Comparison of ENCODE assay signal across 27 cellular contexts in genomic region chr17:37839196-37839978, GRCh38.
"Had no signal": no experiment of that assay in that cellular context is flagged by ENCODE, and none has a peak within 500 bp of the region (broad histone marks: within the 10 kb centered on the region; RNA-seq: fewer than 3 reads in every experiment).

No MANE protein-coding gene starts in this region.

- H3K27ac Mint-ChIP-seq: immature natural killer cell; naive thymus-derived CD8-positive, alpha-beta T cell; nephron; progenitor cell of endocrine pancreas; stimulated activated memory B cell treated with anti-CD40 and anti-IgM and Interleukin-4, amounts not matched to agents 10 μg/mL and 1 μg/mL and 100 μg/mL, for 72 hours; stimulated activated naive CD8-positive, alpha-beta T cell treated with anti-CD3 and anti-CD28 coated beads, Interleukin-15, amount 100 ng/mL, for 72 hours had no signal

- H3K4me1 ChIP-seq: vagina had no signal

- H3K9me3 ChIP-seq: left lung, neutrophil, ovary, right atrium auricular region, tibial nerve, upper lobe of left lung, vagina had no signal

- H3K27ac ChIP-seq: left lung, neutrophil, ovary, right atrium auricular region, skin epidermis, tibial nerve, upper lobe of left lung, vagina had no signal

- H3K4me3 ChIP-seq: left lung, lung, ovary, right atrium auricular region, skin epidermis, tibial nerve, upper lobe of left lung, vagina had no signal

- H3K36me3 Mint-ChIP-seq: immature natural killer cell; naive thymus-derived CD8-positive, alpha-beta T cell; stimulated activated memory B cell treated with anti-CD40 and anti-IgM and Interleukin-4, amounts not matched to agents 10 μg/mL and 1 μg/mL and 100 μg/mL, for 72 hours had no signal

- H3K4me3 Mint-ChIP-seq: immature natural killer cell; naive thymus-derived CD8-positive, alpha-beta T cell; nephron; neural crest cell; stimulated activated memory B cell treated with anti-CD40 and anti-IgM and Interleukin-4, amounts not matched to agents 10 μg/mL and 1 μg/mL and 100 μg/mL, for 72 hours; stimulated activated naive CD8-positive, alpha-beta T cell treated with anti-CD3 and anti-CD28 coated beads, Interleukin-15, amount 100 ng/mL, for 72 hours had no signal

- H3K9me3 Mint-ChIP-seq: immature natural killer cell; naive thymus-derived CD8-positive, alpha-beta T cell; nephron; neural crest cell; stimulated activated memory B cell treated with anti-CD40 and anti-IgM and Interleukin-4, amounts not matched to agents 10 μg/mL and 1 μg/mL and 100 μg/mL, for 72 hours; stimulated activated naive CD8-positive, alpha-beta T cell treated with anti-CD3 and anti-CD28 coated beads, Interleukin-15, amount 100 ng/mL, for 72 hours had no signal

- H3K27me3 ChIP-seq: neutrophil, ovary, right atrium auricular region, upper lobe of left lung, vagina had no signal

- ATAC-seq: left colon; left lung; naive thymus-derived CD8-positive, alpha-beta T cell; sciatic nerve; stimulated activated memory B cell treated with anti-CD40 and anti-IgM and Interleukin-4, amounts not matched to agents 10 μg/mL and 1 μg/mL and 100 μg/mL, for 72 hours; stimulated activated naive CD8-positive, alpha-beta T cell treated with anti-CD3 and anti-CD28 coated beads, Interleukin-15, amount 100 ng/mL, for 72 hours had no signal

- DNase-seq: hypothalamus; immature natural killer cell; kidney; left colon; left lung; naive thymus-derived CD8-positive, alpha-beta T cell; occipital lobe; ovary; stimulated activated CD4-positive, alpha-beta T cell treated with anti-CD3 and anti-CD28 coated beads, Interleukin-12 subunit alpha, Interleukin-12 subunit beta, amount 100 ng/mL, for 4 hours; stimulated activated CD4-positive, alpha-beta T cell treated with anti-CD3 and anti-CD28 coated beads, Interleukin-15, amount 100 ng/mL, for 24 hours; stimulated activated CD4-positive, alpha-beta T cell treated with anti-CD3 and anti-CD28 coated beads, Interleukin-2, amount 100 ng/mL, for 24 hours; stimulated activated CD4-positive, alpha-beta T cell treated with anti-CD3 and anti-CD28 coated beads, Interleukin-4, amount 100 ng/mL, for 24 hours; stimulated activated naive CD4-positive, alpha-beta T cell treated with Interleukin-2 at 50 U/mL for 16 hours; stimulated activated naive CD8-positive, alpha-beta T cell treated with anti-CD3 and anti-CD28 coated beads, Interleukin-15, amount 100 ng/mL, for 72 hours; substantia nigra; upper lobe of left lung had no signal

- H3K36me3 ChIP-seq: left lung, neutrophil, ovary, right atrium auricular region, tibial nerve, upper lobe of left lung, vagina had no signal

- H3K4me1 Mint-ChIP-seq: neural crest cell had no signal
